ENCODE assay signal across 28 cellular contexts in the genomic region with DNA sequence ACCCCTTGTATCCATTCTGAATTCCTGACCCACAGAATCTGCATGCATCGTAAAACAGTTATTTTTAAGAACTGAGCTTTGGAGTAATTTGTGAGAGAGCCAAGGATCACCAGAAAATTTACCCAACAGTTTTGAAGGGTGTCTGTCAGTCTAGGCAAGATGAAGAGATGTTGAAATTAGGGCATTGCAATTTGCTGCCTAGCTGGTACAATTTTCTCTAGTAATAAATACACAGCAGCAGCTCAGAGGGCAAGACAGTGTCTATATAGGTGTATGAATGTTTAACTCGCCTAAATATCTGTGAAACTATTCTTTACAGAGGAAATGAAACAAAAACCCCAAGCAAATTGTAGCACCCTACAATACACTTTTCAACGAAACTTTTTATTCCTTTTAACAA.
"Had no signal": no experiment of that assay in that cellular context is flagged by ENCODE, and none has a peak within 500 bp of the region (broad histone marks: within the 10 kb centered on the region; RNA-seq: fewer than 3 reads in every experiment).

No MANE protein-coding gene starts in this region.

- H3K27ac Mint-ChIP-seq: activated CD4-positive, alpha-beta memory T cell treated with anti-CD3 and anti-CD28 coated beads, Interleukin-2, amount 10 ng/mL, durations not matched to agents 7 days and 5 days; activated CD4-positive, alpha-beta T cell treated with anti-CD3 and anti-CD28 coated beads, Interleukin-2, amount 10 ng/mL, durations not matched to agents 24 days and 14 days; activated naive CD8-positive, alpha-beta T cell treated with anti-CD3 and anti-CD28 coated beads, Interleukin-2, amount 50 U/mL, for 24 hours; activated T-cell treated with anti-CD3 and anti-CD28 coated beads, Interleukin-2, amount 50 U/mL, for 24 hours; immature natural killer cell; nephron progenitor cell; stimulated activated naive B cell treated with anti-CD40 and anti-IgM and Interleukin-4, amounts not matched to agents 10 μg/mL and 1 μg/mL and 100 μg/mL, for 72 hours had no signal

- H3K4me1 Mint-ChIP-seq: activated CD4-positive, alpha-beta memory T cell treated with anti-CD3 and anti-CD28 coated beads, Interleukin-2, amount 10 ng/mL, durations not matched to agents 7 days and 5 days; activated CD4-positive, alpha-beta T cell treated with anti-CD3 and anti-CD28 coated beads, Interleukin-2, amount 10 ng/mL, durations not matched to agents 24 days and 14 days; activated naive CD8-positive, alpha-beta T cell treated with anti-CD3 and anti-CD28 coated beads, Interleukin-2, amount 50 U/mL, for 24 hours; immature natural killer cell; stimulated activated naive B cell treated with anti-CD40 and anti-IgM and Interleukin-4, amounts not matched to agents 10 μg/mL and 1 μg/mL and 100 μg/mL, for 72 hours had no signal

- H3K27me3 ChIP-seq: body of pancreas, gastroesophageal sphincter, left lung, neutrophil, stomach, testis, transverse colon had no signal

- DNase-seq: activated CD4-positive, alpha-beta memory T cell treated with anti-CD3 and anti-CD28 coated beads, Interleukin-2, amount 10 ng/mL, durations not matched to agents 7 days and 5 days; activated CD4-positive, alpha-beta T cell treated with anti-CD3 and anti-CD28 coated beads, Interleukin-2, amount 10 ng/mL, durations not matched to agents 24 days and 14 days; activated CD4-positive, CD25-positive, alpha-beta regulatory T cell treated with anti-CD3 and anti-CD28 coated beads, Interleukin-2, amount 50 U/mL, for 72 hours; activated CD8-positive, alpha-beta memory T cell treated with anti-CD3 and anti-CD28 coated beads, Interleukin-2, amount 50 U/mL, for 48 hours; activated gamma-delta T cell treated with Interleukin-2 at 50 U/mL for 16 hours; activated naive CD4-positive, alpha-beta T cell treated with anti-CD3 and anti-CD28 coated beads, Interleukin-2, amount 50 U/mL, for 16 hours; activated naive CD8-positive, alpha-beta T cell treated with anti-CD3 and anti-CD28 coated beads, Interleukin-2, amount 50 U/mL, for 24 hours; activated T-cell treated with anti-CD3 and anti-CD28 coated beads, Interleukin-2, amount 50 U/mL, for 24 hours; body of pancreas; cerebellar nuclear complex; immature natural killer cell; left lung; lower lobe of right lung; mesendoderm; nephron progenitor cell; retina; stimulated activated CD4-positive, alpha-beta T cell treated with anti-CD3 and anti-CD28 coated beads, Interleukin-15, amount 100 ng/mL, for 24 hours; stimulated activated CD4-positive, alpha-beta T cell treated with anti-CD3 and anti-CD28 coated beads, Interleukin-2, amount 100 ng/mL, for 24 hours; stimulated activated naive B cell treated with anti-CD40 and anti-IgM and Interleukin-4, amounts not matched to agents 10 μg/mL and 1 μg/mL and 100 μg/mL, for 72 hours; stomach; T-helper 2 cell; testis; transverse colon had no signal

- H3K36me3 Mint-ChIP-seq: immature natural killer cell; stimulated activated naive B cell treated with anti-CD40 and anti-IgM and Interleukin-4, amounts not matched to agents 10 μg/mL and 1 μg/mL and 100 μg/mL, for 72 hours had no signal

- H3K9me3 Mint-ChIP-seq: activated CD4-positive, alpha-beta memory T cell treated with anti-CD3 and anti-CD28 coated beads, Interleukin-2, amount 10 ng/mL, durations not matched to agents 7 days and 5 days; activated CD4-positive, alpha-beta T cell treated with anti-CD3 and anti-CD28 coated beads, Interleukin-2, amount 10 ng/mL, durations not matched to agents 24 days and 14 days; activated naive CD8-positive, alpha-beta T cell treated with anti-CD3 and anti-CD28 coated beads, Interleukin-2, amount 50 U/mL, for 24 hours; activated T-cell treated with anti-CD3 and anti-CD28 coated beads, Interleukin-2, amount 50 U/mL, for 24 hours; nephron progenitor cell had no signal

- H3K4me3 ChIP-seq: body of pancreas, coronary artery, gastroesophageal sphincter, left lung, lower lobe of right lung, prostate gland, stomach, testis had no signal

- H3K27me3 Mint-ChIP-seq: activated CD4-positive, alpha-beta memory T cell treated with anti-CD3 and anti-CD28 coated beads, Interleukin-2, amount 10 ng/mL, durations not matched to agents 7 days and 5 days; activated CD4-positive, alpha-beta T cell treated with anti-CD3 and anti-CD28 coated beads, Interleukin-2, amount 10 ng/mL, durations not matched to agents 24 days and 14 days; activated naive CD8-positive, alpha-beta T cell treated with anti-CD3 and anti-CD28 coated beads, Interleukin-2, amount 50 U/mL, for 24 hours; activated T-cell treated with anti-CD3 and anti-CD28 coated beads, Interleukin-2, amount 50 U/mL, for 24 hours had no signal

- H3K9me3 ChIP-seq: body of pancreas, gastroesophageal sphincter, left lung, lower lobe of right lung, neutrophil, prostate gland, stomach, testis, transverse colon had no signal

- H3K36me3 ChIP-seq: gastroesophageal sphincter, left lung, lower lobe of right lung, neutrophil, prostate gland, stomach, transverse colon had no signal

- H3K4me1 ChIP-seq: body of pancreas, gastroesophageal sphincter, left lung, lower lobe of right lung, prostate gland, stomach, testis, transverse colon had no signal

- FAIRE-seq: endothelial cell of umbilical vein had no signal

- H3K27ac ChIP-seq: body of pancreas, coronary artery, gastroesophageal sphincter, left lung, lower lobe of right lung, neutrophil, prostate gland, stomach, testis, transverse colon had no signal

- ATAC-seq: activated naive CD8-positive, alpha-beta T cell treated with anti-CD3 and anti-CD28 coated beads, Interleukin-2, amount 50 U/mL, for 24 hours; body of pancreas; gastroesophageal sphincter; left lung; lower lobe of right lung; stimulated activated naive B cell treated with anti-CD40 and anti-IgM and Interleukin-4, amounts not matched to agents 10 μg/mL and 1 μg/mL and 100 μg/mL, for 72 hours had no signal

- H3K4me3 Mint-ChIP-seq: activated CD4-positive, alpha-beta memory T cell treated with anti-CD3 and anti-CD28 coated beads, Interleukin-2, amount 10 ng/mL, durations not matched to agents 7 days and 5 days; activated CD4-positive, alpha-beta T cell treated with anti-CD3 and anti-CD28 coated beads, Interleukin-2, amount 10 ng/mL, durations not matched to agents 24 days and 14 days; activated naive CD8-positive, alpha-beta T cell treated with anti-CD3 and anti-CD28 coated beads, Interleukin-2, amount 50 U/mL, for 24 hours; activated T-cell treated with anti-CD3 and anti-CD28 coated beads, Interleukin-2, amount 50 U/mL, for 24 hours; immature natural killer cell; nephron progenitor cell; stimulated activated naive B cell treated with anti-CD40 and anti-IgM and Interleukin-4, amounts not matched to agents 10 μg/mL and 1 μg/mL and 100 μg/mL, for 72 hours had no signal
